ENCODE assay signal across 25 cellular contexts in the genomic region with DNA sequence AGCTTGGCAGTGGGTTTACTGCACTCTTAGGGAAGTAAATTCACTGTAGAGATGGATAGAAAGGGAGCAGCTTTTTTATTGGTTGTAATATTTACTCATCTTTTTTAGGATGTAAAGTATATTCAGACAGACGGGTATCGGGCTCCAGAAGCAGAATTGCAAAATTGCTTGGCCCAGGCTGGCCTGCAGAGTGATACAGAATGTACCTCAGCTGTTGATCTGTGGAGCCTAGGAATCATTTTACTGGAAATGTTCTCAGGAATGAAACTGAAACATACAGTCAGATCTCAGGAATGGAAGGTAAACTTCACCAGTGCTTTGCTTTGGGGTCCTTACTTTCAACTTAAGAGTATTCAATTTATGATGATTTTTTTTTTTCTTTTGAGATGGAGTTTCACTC. TPM values are rescaled to one million over a fixed set of nuclear protein-coding genes. Genes with fewer than 3 reads are reported as not detected.
DNase-seq lines count a peak whose midpoint lies in the region; ATAC-seq, FAIRE-seq and TF ChIP-seq lines count a peak whose summit lies in the region.
"Had no signal": no experiment of that assay in that cellular context is flagged by ENCODE, and none has a peak within 500 bp of the region (broad histone marks: within the 10 kb centered on the region; RNA-seq: fewer than 3 reads in every experiment).

No MANE protein-coding gene starts in this region.

- ATAC-seq in DND-41 (ENCODE audit: insufficient read depth, low read depth) = no peak
- ATAC-seq in left cardiac atrium = no peak
- ATAC-seq: GM23338; right lobe of liver; stimulated activated naive B cell treated with anti-CD40 and anti-IgM and Interleukin-4, amounts not matched to agents 10 μg/mL and 1 μg/mL and 100 μg/mL, for 72 hours had no signal

- H3K9me3 ChIP-seq in DND-41 (ENCODE audit: insufficient read depth, low read length, severe bottlenecking) (peaks cover 3% of the 10 kb centered on the region), astrocyte (ENCODE audit: insufficient read depth, low read depth, low read length) (no peaks in the 10 kb centered on the region)
- H3K9me3 ChIP-seq: right lobe of liver, testis, uterus had no signal

- H3K27me3 ChIP-seq in DND-41 (ENCODE audit: insufficient read depth, low read length, poor library complexity) (no peaks in the 10 kb centered on the region), astrocyte (ENCODE audit: insufficient read depth, low read length) (no peaks in the 10 kb centered on the region)
- H3K27me3 ChIP-seq: right lobe of liver, testis, uterus had no signal

- FAIRE-seq in astrocyte (lab: Jason Lieb, UNC) = no peak
- FAIRE-seq: endometrium, GM12892 had no signal

- no peaks in the 10 kb centered on the region for H3K9me3 Mint-ChIP-seq in astrocyte (ENCODE audit: unreplicated experiment)
- H3K9me3 Mint-ChIP-seq: dendritic cell treated with granulocyte-macrophage colony-stimulating factor and Interleukin-4, amounts not matched to agents 40 ng/mL and 50 ng/mL, for 4 days; stimulated activated naive B cell treated with anti-CD40 and anti-IgM and Interleukin-4, amounts not matched to agents 10 μg/mL and 1 μg/mL and 100 μg/mL, for 72 hours had no signal

- H3K27me3 Mint-ChIP-seq in astrocyte (ENCODE audit: low read depth, unreplicated experiment) = no peaks in the 10 kb centered on the region
- H3K27me3 Mint-ChIP-seq: CD4-positive, alpha-beta memory T cell; stimulated activated naive B cell treated with anti-CD40 and anti-IgM and Interleukin-4, amounts not matched to agents 10 μg/mL and 1 μg/mL and 100 μg/mL, for 72 hours had no signal

- H3K79me2 ChIP-seq in DND-41 (ENCODE audit: insufficient read depth, low read length) (peaks cover 59% of the 10 kb centered on the region), astrocyte (ENCODE audit: insufficient read depth, low read length) (peaks cover 58% of the 10 kb centered on the region)

- H3K4me3 Mint-ChIP-seq in astrocyte (ENCODE audit: unreplicated experiment) = peak overlapping the region; percentile 27
- H3K4me3 Mint-ChIP-seq: dendritic cell treated with granulocyte-macrophage colony-stimulating factor and Interleukin-4, amounts not matched to agents 40 ng/mL and 50 ng/mL, for 4 days; GM23338; stimulated activated naive B cell treated with anti-CD40 and anti-IgM and Interleukin-4, amounts not matched to agents 10 μg/mL and 1 μg/mL and 100 μg/mL, for 72 hours had no signal

- H3K9ac ChIP-seq in DND-41 (ENCODE audit: low read depth, low read length) (no peak overlapping the region), astrocyte (ENCODE audit: low read length) (no peak overlapping the region)

- peaks cover 20% of the 10 kb centered on the region for H4K20me1 ChIP-seq in DND-41 (ENCODE audit: insufficient read depth, low read length)
- peaks cover 8% of the 10 kb centered on the region for H4K20me1 ChIP-seq in astrocyte (ENCODE audit: insufficient read depth, low read length)

- peaks cover 56% of the 10 kb centered on the region for H3K36me3 ChIP-seq in DND-41 (ENCODE audit: insufficient read depth, low read length)
- H3K36me3 ChIP-seq in astrocyte (ENCODE audit: insufficient read depth, low read length) = peaks cover 21% of the 10 kb centered on the region
- H3K36me3 ChIP-seq: uterus had no signal

- intact Hi-C loops in left cardiac atrium (cut with DNase I) = no loop called here

- peaks cover 41% of the 10 kb centered on the region for H3K4me1 ChIP-seq in DND-41 (ENCODE audit: insufficient read depth, low read length)
- H3K4me1 ChIP-seq in astrocyte (ENCODE audit: insufficient read depth, low read length) = peaks cover 18% of the 10 kb centered on the region
- H3K4me1 ChIP-seq: testis, uterus had no signal

- H2AFZ ChIP-seq in DND-41 (ENCODE audit: low read depth, low read length) (no peak overlapping the region), astrocyte (ENCODE audit: low read depth, low read length) (no peak overlapping the region)
- H2AFZ ChIP-seq: GM23338 had no signal

- DNase-seq in AG08396 (ENCODE audit: low spot score) = peak; percentile 8
- DNase-seq in DND-41 = no peak
- no peak for DNase-seq in astrocyte (ENCODE audit: low read depth)
- peak; percentile 77 for DNase-seq in iris pigment epithelial cell (ENCODE audit: low read depth)
- DNase-seq in MV-4-11 (lab: John Stamatoyannopoulos, UW) = no peak
- DNase-seq in left cardiac atrium = no peak
- DNase-seq in NCI-H2171 (lab: John Stamatoyannopoulos, UW) = no peak
- DNase-seq: activated CD4-positive, alpha-beta T cell treated with anti-CD3 and anti-CD28 coated beads for 48 hours; activated naive CD4-positive, alpha-beta T cell treated with Interleukin-2 at 50 U/mL for 16 hours; activated T-cell treated with anti-CD3 and anti-CD28 coated beads, Interleukin-2, amount 50 U/mL, for 48 hours; aorta; caudate nucleus; CD4-positive, alpha-beta memory T cell; NCI-H510A; posterior cingulate gyrus; right lobe of liver; stimulated activated naive B cell treated with anti-CD40 and anti-IgM and Interleukin-4, amounts not matched to agents 10 μg/mL and 1 μg/mL and 100 μg/mL, for 72 hours; testis; uterus had no signal

- H3K4me2 ChIP-seq in DND-41 (ENCODE audit: insufficient read depth, low read length) (peak overlapping the region; percentile 91; the same call in 1 of the 2 replicates), astrocyte (ENCODE audit: low read length) (no peak overlapping the region)

- H3K27ac Mint-ChIP-seq in astrocyte (ENCODE audit: unreplicated experiment) = no peak overlapping the region
- H3K27ac Mint-ChIP-seq: dendritic cell treated with granulocyte-macrophage colony-stimulating factor and Interleukin-4, amounts not matched to agents 40 ng/mL and 50 ng/mL, for 4 days; GM23338; stimulated activated naive B cell treated with anti-CD40 and anti-IgM and Interleukin-4, amounts not matched to agents 10 μg/mL and 1 μg/mL and 100 μg/mL, for 72 hours had no signal

- peaks cover 3% of the 10 kb centered on the region for H3K36me3 Mint-ChIP-seq in astrocyte (ENCODE audit: low read depth, unreplicated experiment)

- H3K4me1 Mint-ChIP-seq in astrocyte (ENCODE audit: low read depth, unreplicated experiment) = peaks cover 14% of the 10 kb centered on the region

- H3K4me3 ChIP-seq in DND-41 (ENCODE audit: low read depth in 1 of 2, low read length in 2 of 2) (peak overlapping the region in 1 of 2 experiments; percentile 18; a peak in 1 of 4 replicates), astrocyte (ENCODE audit: insufficient read depth, low read depth, low read length) (no peak overlapping the region)
- H3K4me3 ChIP-seq: GM23338, lung, right lobe of liver, testis, uterus had no signal

- no peak for TF ChIP-seq CTCF in DND-41 (IDR thresholded peaks at IDR 0.05; ENCODE audit: borderline replicate concordance, extremely low read depth, low read length, poor library complexity, severe bottlenecking)
- no peak for TF ChIP-seq CTCF in astrocyte (IDR thresholded peaks at IDR 0.05; ENCODE audit: insufficient read depth, low read depth, low read length)

- H3K27ac ChIP-seq in DND-41 (ENCODE audit: low read length) (no peak overlapping the region), astrocyte (ENCODE audit: low read depth, low read length) (no peak overlapping the region)
- H3K27ac ChIP-seq: right lobe of liver, testis, uterus, VCaP had no signal

RNA-seq across cellular contexts. Expression of gene UHMK1, which starts 3.2 kb away (rescaled TPM):
- total RNA-seq in astrocyte (36.5 and 43.5 TPM in 2 replicates), left cardiac atrium (10 to 100 TPM; 26.0 to 27.4 TPM)

Comparison
In these comparisons a context has a peak if more than half of its experiments do, and no peak if none do; other contexts are left out.
1. DNase-seq: peak in AG08396 (single experiment) and iris pigment epithelial cell (single experiment); none in DND-41 (single experiment), astrocyte (single experiment), MV-4-11 (single experiment), left cardiac atrium (single experiment) and NCI-H2171 (single experiment).